In the genomic region with DNA sequence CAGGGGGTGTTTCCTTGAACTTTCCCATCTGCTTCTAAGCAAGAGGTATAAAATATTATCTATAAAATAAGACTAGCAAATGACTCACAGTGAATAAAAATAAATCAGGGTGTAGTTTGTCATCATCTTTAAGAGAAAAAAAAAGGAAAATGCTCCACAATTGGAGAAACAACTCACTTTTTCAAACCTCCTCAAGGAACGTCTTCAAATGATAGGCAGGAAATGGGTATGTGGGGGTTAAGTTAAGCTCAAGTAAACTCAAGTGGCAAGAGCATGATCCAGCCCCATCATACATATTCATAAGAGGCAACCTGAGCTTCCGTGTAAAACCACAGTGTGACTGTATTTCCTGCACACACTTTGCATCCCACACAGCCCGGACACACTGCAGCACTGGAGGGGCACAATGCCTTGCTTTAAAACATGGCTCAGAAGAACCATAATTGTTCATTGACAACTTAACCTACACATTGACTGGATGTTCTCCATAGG, we compare ENCODE assay signal across 8 cellular contexts. TPM values are rescaled to one million over a fixed set of nuclear protein-coding genes. Genes with fewer than 3 reads are reported as not detected.
DNase-seq lines count a peak whose midpoint lies in the region; ATAC-seq and TF ChIP-seq lines count a peak whose summit lies in the region.

No MANE protein-coding gene starts in this region.

- peak overlapping the region; percentile 90 for H3K4me3 Mint-ChIP-seq in activated CD4-positive, alpha-beta T cell treated with anti-CD3 and anti-CD28 coated beads, Interleukin-2, amount 10 ng/mL, durations not matched to agents 24 days and 14 days
- H3K4me3 Mint-ChIP-seq in effector memory CD8-positive, alpha-beta T cell: peak overlapping the region; percentile 98 to 99
- H3K4me3 Mint-ChIP-seq in neural crest cell: peak overlapping the region; percentile 84

- H3K27me3 Mint-ChIP-seq in activated CD4-positive, alpha-beta T cell treated with anti-CD3 and anti-CD28 coated beads, Interleukin-2, amount 10 ng/mL, durations not matched to agents 24 days and 14 days: no peaks in the 10 kb centered on the region
- H3K27me3 Mint-ChIP-seq in effector memory CD8-positive, alpha-beta T cell: no peaks in the 10 kb centered on the region
- no peaks in the 10 kb centered on the region for H3K27me3 Mint-ChIP-seq in neural crest cell (ENCODE audit: low read depth)

- peaks cover 8% of the 10 kb centered on the region for H3K9me3 Mint-ChIP-seq in activated CD4-positive, alpha-beta T cell treated with anti-CD3 and anti-CD28 coated beads, Interleukin-2, amount 10 ng/mL, durations not matched to agents 24 days and 14 days
- no peaks in the 10 kb centered on the region for H3K9me3 Mint-ChIP-seq in effector memory CD8-positive, alpha-beta T cell
- H3K9me3 Mint-ChIP-seq in neural crest cell: peaks cover 3% of the 10 kb centered on the region

- H3K27me3 ChIP-seq in tibial artery: no peaks in the 10 kb centered on the region

- H3K4me3 ChIP-seq in tibial artery: peak overlapping the region; percentile 35 to 50

- H3K9me3 ChIP-seq in KOPT-K1 (ENCODE audit: insufficient read depth, low read length, poor library complexity, severe bottlenecking): no peaks in the 10 kb centered on the region
- H3K9me3 ChIP-seq in tibial artery: no peaks in the 10 kb centered on the region

- peaks cover 0 to 37% (median 17%) of the 10 kb centered on the region in 4 donors for H3K4me1 ChIP-seq in tibial artery

- peak; percentile 90 for ATAC-seq in GM21529 (IDR thresholded peaks at IDR 0.05; ENCODE audit: unreplicated experiment)
- ATAC-seq in effector memory CD8-positive, alpha-beta T cell (replicated peaks): peak; percentile 95

- peaks cover 65% of the 10 kb centered on the region for H3K4me1 Mint-ChIP-seq in activated CD4-positive, alpha-beta T cell treated with anti-CD3 and anti-CD28 coated beads, Interleukin-2, amount 10 ng/mL, durations not matched to agents 24 days and 14 days
- peaks cover 54 to 66% of the 10 kb centered on the region in 2 donors for H3K4me1 Mint-ChIP-seq in effector memory CD8-positive, alpha-beta T cell (ENCODE audit: low read depth in 2 of 2)
- H3K4me1 Mint-ChIP-seq in neural crest cell: peaks cover 52% of the 10 kb centered on the region

- H3K27ac ChIP-seq in KOPT-K1 (ENCODE audit: low read depth, low read length, poor library complexity, severe bottlenecking) (peak overlapping the region; percentile 94), tibial artery (peak overlapping the region; percentile 68 to 69)

- TF ChIP-seq CTCF in neural crest cell (conservative IDR thresholded peaks at IDR 0.05) (no peak), tibial artery (IDR thresholded peaks at IDR 0.05) (no peak)

- intact Hi-C loops in activated CD4-positive, alpha-beta T cell treated with anti-CD3 and anti-CD28 coated beads, Interleukin-2, amount 10 ng/mL, durations not matched to agents 24 days and 14 days (cut with micrococcal nuclease): loop anchor here (1.0 to 10.0 kb wide), 10 partner anchors 14 to 1108 kb away; a partner anchor contains a TSS
- intact Hi-C loops in tibial artery (cut with DNase I; ENCODE audit: low total_unique reads): loop anchor here (5.0 kb wide), 1 partner anchor 53 kb away; no protein-coding TSS in a partner anchor

- peaks cover 24% of the 10 kb centered on the region for H3K36me3 Mint-ChIP-seq in activated CD4-positive, alpha-beta T cell treated with anti-CD3 and anti-CD28 coated beads, Interleukin-2, amount 10 ng/mL, durations not matched to agents 24 days and 14 days (ENCODE audit: low read depth)
- peaks cover 20% of the 10 kb centered on the region for H3K36me3 Mint-ChIP-seq in effector memory CD8-positive, alpha-beta T cell (ENCODE audit: insufficient read depth)
- no peaks in the 10 kb centered on the region for H3K36me3 Mint-ChIP-seq in neural crest cell (ENCODE audit: low read depth)

- peaks cover 15% of the 10 kb centered on the region; the same call in 1 of the 2 replicates for H3K36me3 ChIP-seq in KOPT-K1 (ENCODE audit: insufficient read depth, low read length)
- no peaks in the 10 kb centered on the region for H3K36me3 ChIP-seq in tibial artery

- peak; percentile 91 for DNase-seq in ELR (ENCODE audit: low read depth)
- peak; percentile 93 for DNase-seq in activated CD4-positive, alpha-beta T cell treated with anti-CD3 and anti-CD28 coated beads, Interleukin-2, amount 10 ng/mL, durations not matched to agents 24 days and 14 days
- peak; percentile 63 to 69 (median 65) for DNase-seq in effector memory CD8-positive, alpha-beta T cell
- DNase-seq in neural crest cell (ENCODE audit: low read depth, low spot score): no peak
- no peak for DNase-seq in tibial artery
- DNase-seq in ureter (ENCODE audit: low spot score): no peak

- H3K27ac Mint-ChIP-seq in activated CD4-positive, alpha-beta T cell treated with anti-CD3 and anti-CD28 coated beads, Interleukin-2, amount 10 ng/mL, durations not matched to agents 24 days and 14 days: peak overlapping the region; percentile 92
- H3K27ac Mint-ChIP-seq in effector memory CD8-positive, alpha-beta T cell: peak overlapping the region; percentile 90 to 97
- no peak overlapping the region for H3K27ac Mint-ChIP-seq in neural crest cell (ENCODE audit: unreplicated experiment)

RNA-seq across cellular contexts. Expression of a gene that starts 58.5 kb away (rescaled TPM):
- 42.3 and 42.7 TPM in 2 replicates for total RNA-seq in activated CD4-positive, alpha-beta T cell treated with anti-CD3 and anti-CD28 coated beads, Interleukin-2, amount 10 ng/mL, durations not matched to agents 24 days and 14 days
- total RNA-seq in neural crest cell (16.8 and 18.1 TPM in 2 replicates), ureter (34.5 TPM)

Comparison
In these comparisons a context has a peak if more than half of its experiments do, and no peak if none do; other contexts are left out.
1. DNase-seq: peak in ELR (single experiment), activated CD4-positive, alpha-beta T cell treated with anti-CD3 and anti-CD28 coated beads, Interleukin-2, amount 10 ng/mL, durations not matched to agents 24 days and 14 days (single experiment) and effector memory CD8-positive, alpha-beta T cell (3 of 3); none in neural crest cell (single experiment), tibial artery (0 of 2) and ureter (single experiment).
2. Peak in every context shown above with its lines, with median percentiles within 50 percentile points of each other: H3K4me3 Mint-ChIP-seq.